ENCODE assay signal across 12 cellular contexts in genomic region chr4:80592950-80593349, GRCh38.
DNase-seq lines count a peak whose midpoint lies in the region; ATAC-seq and TF ChIP-seq lines count a peak whose summit lies in the region.
"Had no signal": no experiment of that assay in that cellular context is flagged by ENCODE, and none has a peak within 500 bp of the region (broad histone marks: within the 10 kb centered on the region; RNA-seq: fewer than 3 reads in every experiment).

No MANE protein-coding gene starts in this region.

- H3K4me1 ChIP-seq in colonic mucosa = no peaks in the 10 kb centered on the region
- H3K4me1 ChIP-seq: Caco-2 had no signal

- CTCF ChIA-PET in GM10248 (lab: Yijun Ruan, JAX) = no interaction called here

- peak; percentile 71 for ATAC-seq in HG03460 (IDR thresholded peaks at IDR 0.05; ENCODE audit: unreplicated experiment)

- H3K27me3 Mint-ChIP-seq in immature natural killer cell (ENCODE audit: low read depth in 3 of 3) = peaks cover 0 to 6% (median 1%) of the 10 kb centered on the region in 3 donors
- H3K27me3 Mint-ChIP-seq: activated CD4-positive, alpha-beta memory T cell treated with anti-CD3 and anti-CD28 coated beads, Interleukin-2, amount 10 ng/mL, durations not matched to agents 7 days and 5 days had no signal

- H3K27ac ChIP-seq in colonic mucosa = no peak overlapping the region
- H3K27ac ChIP-seq in WERI-Rb-1 = no peak overlapping the region
- H3K27ac ChIP-seq: ovary had no signal

- H3K9me3 Mint-ChIP-seq in immature natural killer cell = no peaks in the 10 kb centered on the region
- H3K9me3 Mint-ChIP-seq: activated CD4-positive, alpha-beta memory T cell treated with anti-CD3 and anti-CD28 coated beads, Interleukin-2, amount 10 ng/mL, durations not matched to agents 7 days and 5 days had no signal

- H3K27me3 ChIP-seq in colonic mucosa (no peaks in the 10 kb centered on the region), MG63 (no peaks in the 10 kb centered on the region), WERI-Rb-1 (ENCODE audit: insufficient read depth, low read depth, severe bottlenecking) (no peaks in the 10 kb centered on the region)
- H3K27me3 ChIP-seq: ovary had no signal

- H3K27ac Mint-ChIP-seq in immature natural killer cell = no peak overlapping the region
- H3K27ac Mint-ChIP-seq: activated CD4-positive, alpha-beta memory T cell treated with anti-CD3 and anti-CD28 coated beads, Interleukin-2, amount 10 ng/mL, durations not matched to agents 7 days and 5 days had no signal

- H3K4me1 Mint-ChIP-seq in immature natural killer cell = no peaks in the 10 kb centered on the region
- H3K4me1 Mint-ChIP-seq: activated CD4-positive, alpha-beta memory T cell treated with anti-CD3 and anti-CD28 coated beads, Interleukin-2, amount 10 ng/mL, durations not matched to agents 7 days and 5 days had no signal

- H3K9me3 ChIP-seq in colonic mucosa (no peaks in the 10 kb centered on the region), MG63 (no peaks in the 10 kb centered on the region), WERI-Rb-1 (ENCODE audit: severe bottlenecking) (no peaks in the 10 kb centered on the region)
- H3K9me3 ChIP-seq: Caco-2, ovary had no signal

- no peaks in the 10 kb centered on the region for H3K36me3 ChIP-seq in colonic mucosa
- no peaks in the 10 kb centered on the region for H3K36me3 ChIP-seq in MG63
- no peaks in the 10 kb centered on the region for H3K36me3 ChIP-seq in WERI-Rb-1
- H3K36me3 ChIP-seq: ovary had no signal

- H3K4me3 ChIP-seq in colonic mucosa (no peak overlapping the region), MG63 (no peak overlapping the region), WERI-Rb-1 (ENCODE audit: low read depth, low read length) (no peak overlapping the region)
- H3K4me3 ChIP-seq: ovary had no signal

- no peaks in the 10 kb centered on the region for H3K36me3 Mint-ChIP-seq in immature natural killer cell

- POLR2A ChIA-PET in GM10248 (lab: Yijun Ruan, JAX) = no interaction called here

- TF ChIP-seq CTCF in GM10248 (IDR thresholded peaks at IDR 0.05; ENCODE audit: control extremely low read depth, extremely low read depth, low read depth, missing control alignments) = no peak
- no peak for TF ChIP-seq CTCF in GM20000 (IDR thresholded peaks at IDR 0.05; ENCODE audit: extremely low read depth, missing control alignments)
- TF ChIP-seq CTCF in colonic mucosa (IDR thresholded peaks at IDR 0.05) = peak; percentile 24
- no peak for TF ChIP-seq CTCF in WERI-Rb-1 (IDR thresholded peaks at IDR 0.05; ENCODE audit: low read depth, low read length)

- H3K4me3 Mint-ChIP-seq in immature natural killer cell = no peak overlapping the region
- H3K4me3 Mint-ChIP-seq: activated CD4-positive, alpha-beta memory T cell treated with anti-CD3 and anti-CD28 coated beads, Interleukin-2, amount 10 ng/mL, durations not matched to agents 7 days and 5 days had no signal

- intact Hi-C loops in colonic mucosa (cut with DNase I) = no loop called here

- DNase-seq in GM10248 (ENCODE audit: extremely low spot score) (peak; percentile 11), GM20000 (ENCODE audit: low spot score) (peak; percentile 6), colonic mucosa (no peak), DMS114 treated with DMSO at 0.1 percent for 48 hours (lab: John Stamatoyannopoulos, UW; ENCODE audit: unreplicated experiment) (no peak), MG63 (no peak), immature natural killer cell (no peak), WERI-Rb-1 (no peak)
- DNase-seq: activated CD4-positive, alpha-beta memory T cell treated with anti-CD3 and anti-CD28 coated beads, Interleukin-2, amount 10 ng/mL, durations not matched to agents 7 days and 5 days; Caco-2; central memory CD4-positive, alpha-beta T cell; ovary had no signal

- H3K9ac ChIP-seq in colonic mucosa (ENCODE audit: low read depth in 2 of 2, low read length in 2 of 2) = no peak overlapping the region

Comparison
In these comparisons a context has a peak if more than half of its experiments do, and no peak if none do; other contexts are left out.
1. DNase-seq: peak in GM10248 (single experiment) and GM20000 (single experiment); none in colonic mucosa (single experiment), DMS114 treated with DMSO at 0.1 percent for 48 hours (single experiment), MG63 (single experiment), immature natural killer cell (0 of 3) and WERI-Rb-1 (single experiment).